In the genomic region with DNA sequence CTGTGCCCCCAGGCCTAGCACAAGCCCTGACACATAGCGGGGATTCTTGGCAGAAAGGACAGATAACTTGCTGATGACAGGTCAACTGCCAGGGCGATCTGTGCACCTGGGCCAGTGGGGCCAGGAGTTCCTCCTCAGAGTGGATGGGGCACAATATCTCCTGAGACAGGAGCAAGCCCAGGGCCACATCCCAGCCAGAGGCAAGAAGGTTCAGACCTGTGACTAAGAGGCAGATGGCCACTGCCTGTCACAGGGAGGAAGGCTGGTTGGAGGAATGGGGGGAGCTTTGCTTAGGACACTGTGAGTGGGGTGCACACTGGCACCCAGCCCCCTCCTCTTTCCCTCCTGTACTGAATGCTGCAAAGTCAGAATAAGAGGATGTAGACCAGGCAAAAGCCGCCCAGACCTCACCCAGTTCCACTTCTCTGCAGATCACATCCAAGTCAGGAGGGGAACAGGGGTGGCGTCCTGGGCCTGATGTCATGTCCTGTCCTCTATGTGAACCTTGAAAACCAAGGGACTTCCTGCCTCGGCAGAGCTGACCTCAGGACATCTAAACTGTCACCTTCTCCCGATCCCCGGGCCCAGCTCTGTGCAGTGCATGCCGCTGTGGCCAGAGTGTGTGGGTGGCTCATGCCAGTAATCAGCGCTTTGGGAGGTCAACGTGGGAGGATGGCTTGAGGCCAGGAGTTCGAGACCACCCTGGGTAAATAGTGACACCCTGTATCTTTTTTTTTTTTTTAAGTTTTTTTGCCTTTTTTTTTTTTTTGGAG, we compare ENCODE assay signal across 8 cellular contexts. TPM values are rescaled to one million over a fixed set of nuclear protein-coding genes. Genes with fewer than 3 reads are reported as not detected.
DNase-seq lines count a peak whose midpoint lies in the region; ATAC-seq and TF ChIP-seq lines count a peak whose summit lies in the region.

No MANE protein-coding gene starts in this region.

- DNase-seq in BJ (ENCODE audit: low read depth) (no peak), GM19240 (ENCODE audit: insufficient read length, low spot score) (peak; percentile 37), T-cell (peak in 32 of 34 experiments; percentile 23 to 74 (median 58)), lower lobe of right lung (peak; percentile 88), NCI-H2081 treated with DMSO at 0.1 percent for 48 hours (lab: John Stamatoyannopoulos, UW) (no peak)
- DNase-seq in central memory CD4-positive, alpha-beta T cell: peak; percentile 64
- DNase-seq in stimulated activated CD8-positive, alpha-beta memory T cell treated with anti-CD3 and anti-CD28 coated beads, Interleukin-7, amount 100 ng/mL, for 4 hours (ENCODE audit: low read depth in 2 of 2): peak; percentile 36 to 44

- ATAC-seq in HG03439 (IDR thresholded peaks at IDR 0.05; ENCODE audit: unreplicated experiment): peak; percentile 59
- peak; percentile 21 to 57 (median 41) for ATAC-seq in T-cell (replicated peaks in 1 of 4)
- peak; percentile 58 to 81 for ATAC-seq in lower lobe of right lung

- peaks cover 1% of the 10 kb centered on the region for H3K36me3 ChIP-seq in BJ (ENCODE audit: control insufficient read depth, insufficient read depth, low read length)
- peaks cover 33% of the 10 kb centered on the region for H3K36me3 ChIP-seq in lower lobe of right lung

- no peak for TF ChIP-seq CTCF in BJ (IDR thresholded peaks at IDR 0.05; ENCODE audit: insufficient read depth, low read depth, low read length)
- no peak for TF ChIP-seq CTCF in lower lobe of right lung (IDR thresholded peaks at IDR 0.05)

- H3K4me3 ChIP-seq in BJ (ENCODE audit: low read depth, low read length) (peak overlapping the region; percentile 90), lower lobe of right lung (peak overlapping the region; percentile 81)

- intact Hi-C loops in lower lobe of right lung (cut with DNase I): no loop called here

- H3K9me3 ChIP-seq in lower lobe of right lung: no peaks in the 10 kb centered on the region

- H3K27ac Mint-ChIP-seq in T-cell: peak overlapping the region; percentile 57 to 68

- CTCF ChIA-PET in BJ (lab: Yijun Ruan, JAX): no interaction called here
- CTCF ChIA-PET in T-cell (lab: Charles Lee): interaction anchor here (0.7 to 1.1 kb wide), 2 partner anchors 11 to 144 kb away, joined by 3 to 5 read pairs; no protein-coding TSS in a partner anchor

- no peaks in the 10 kb centered on the region for H3K9me3 Mint-ChIP-seq in T-cell

- peak overlapping the region; percentile 72 to 81 (median 76) for H3K4me3 Mint-ChIP-seq in T-cell

- H3K4me1 Mint-ChIP-seq in T-cell: peaks cover 11 to 19% (median 14%) of the 10 kb centered on the region in 3 donors

- H3K27me3 ChIP-seq in BJ (ENCODE audit: control insufficient read depth, insufficient read depth, low read length): no peaks in the 10 kb centered on the region
- H3K27me3 ChIP-seq in lower lobe of right lung (ENCODE audit: low read depth): no peaks in the 10 kb centered on the region

- peaks cover 19% of the 10 kb centered on the region for H3K4me1 ChIP-seq in lower lobe of right lung

- H3K27me3 Mint-ChIP-seq in T-cell: no peaks in the 10 kb centered on the region

- POLR2A ChIA-PET in BJ (lab: Charles Lee) (no interaction called here), T-cell (lab: Charles Lee) (interaction anchor here (0.6 to 1.6 kb wide), 3 partner anchors 239 to 1015 kb away, joined by 4 to 11 read pairs (median 4); partner anchors contain the start of gene SBDS (in 1 of the 2))

- H3K27ac ChIP-seq in lower lobe of right lung: peak overlapping the region; percentile 93

- H3K36me3 Mint-ChIP-seq in T-cell: peaks cover 3% of the 10 kb centered on the region

RNA-seq across cellular contexts. Expression of gene GUSB, which starts 1.3 kb away (rescaled TPM):
- polyA plus RNA-seq in BJ (2011; rRNA removed): 32.5 and 67.8 TPM in 2 replicates
- 12.1 and 20.4 TPM in 2 replicates for polyA minus RNA-seq in BJ (2011; rRNA and poly(A)+ RNA removed)
- total RNA-seq in T-cell (10 to 100 TPM; 35.3 to 56.7 (median 52.3) TPM), lower lobe of right lung (88.6 TPM)

Comparison
In these comparisons a context has a peak if more than half of its experiments do, and no peak if none do; other contexts are left out.
1. DNase-seq: peak in GM19240 (single experiment), T-cell (32 of 34), central memory CD4-positive, alpha-beta T cell (single experiment), lower lobe of right lung (single experiment) and stimulated activated CD8-positive, alpha-beta memory T cell treated with anti-CD3 and anti-CD28 coated beads, Interleukin-7, amount 100 ng/mL, for 4 hours (2 of 2); none in BJ (single experiment) and NCI-H2081 treated with DMSO at 0.1 percent for 48 hours (single experiment).
2. Peak in every context shown above with its lines, with median percentiles within 50 percentile points of each other: ATAC-seq.